7 cellular contexts compared by ENCODE assay signal in genomic region chr4:148550788-148551187, GRCh38.
"Had no signal": no experiment of that assay in that cellular context is flagged by ENCODE, and none has a peak within 500 bp of the region (broad histone marks: within the 10 kb centered on the region; RNA-seq: fewer than 3 reads in every experiment).

No MANE protein-coding gene starts in this region.

- FAIRE-seq: HepG2, HTR-8/SVneo had no signal

- H3K4me1 Mint-ChIP-seq: IgD-negative memory B cell had no signal

- H3K4me3 Mint-ChIP-seq: IgD-negative memory B cell had no signal

- H3K27ac Mint-ChIP-seq: IgD-negative memory B cell had no signal

- H3K27me3 Mint-ChIP-seq: IgD-negative memory B cell had no signal

- H3K27ac ChIP-seq: HL-60 had no signal

- ATAC-seq: HepG2 had no signal

- DNase-seq: IMR-90, KBM-7, KG1 had no signal
